ENCODE assay signal across 36 cellular contexts in the genomic region with DNA sequence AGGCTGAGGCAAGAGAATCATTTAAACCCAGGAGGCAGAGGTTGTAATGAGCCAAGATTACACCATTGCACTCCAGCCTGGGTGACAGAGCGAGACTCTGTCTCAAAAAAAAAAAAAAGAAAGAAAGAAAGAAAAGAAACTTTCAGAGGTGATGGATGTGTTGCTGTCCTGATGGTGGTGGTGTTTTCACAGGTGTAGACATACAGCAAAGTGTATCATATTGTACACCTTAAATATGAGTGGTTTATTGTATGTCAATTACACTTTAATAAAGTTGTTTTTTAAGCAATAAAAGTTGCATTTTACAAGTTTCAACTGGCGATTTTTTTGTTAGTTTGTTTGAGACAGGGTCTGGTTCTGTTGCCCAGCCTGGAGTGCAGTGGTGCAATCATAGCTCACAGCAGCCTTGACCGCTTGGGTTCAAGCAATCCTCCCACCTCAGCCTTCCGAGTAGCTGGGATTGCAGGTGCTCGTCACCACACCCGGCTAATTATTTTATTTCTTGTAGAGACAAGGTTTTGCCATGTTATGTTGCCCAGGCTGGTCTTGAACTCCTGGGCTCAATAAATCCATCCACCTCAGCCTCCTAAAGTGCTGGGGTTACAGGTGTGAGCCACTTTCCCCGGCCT.
"Had no signal": no experiment of that assay in that cellular context is flagged by ENCODE, and none has a peak within 500 bp of the region (broad histone marks: within the 10 kb centered on the region; RNA-seq: fewer than 3 reads in every experiment).

No MANE protein-coding gene starts in this region.

- H3K36me3 Mint-ChIP-seq: activated CD4-positive, alpha-beta memory T cell treated with anti-CD3 and anti-CD28 coated beads for 36 hours; activated naive CD4-positive, alpha-beta T cell treated with anti-CD3 and anti-CD28 coated beads, Interleukin-2, amount 50 U/mL, for 72 hours; activated naive CD8-positive, alpha-beta T cell treated with anti-CD3 and anti-CD28 coated beads, Interleukin-2, amount 10 ng/mL, durations not matched to agents 7 days and 5 days; brain had no signal

- H3K27ac Mint-ChIP-seq: activated B cell treated with CpG ODN at 0.5 μM for 24 hours; activated CD4-positive, alpha-beta memory T cell treated with anti-CD3 and anti-CD28 coated beads for 36 hours; activated CD4-positive, alpha-beta T cell treated with anti-CD3 and anti-CD28 coated beads, Interleukin-2, amount 10 ng/mL, durations not matched to agents 24 days and 14 days; activated CD8-positive, alpha-beta T cell treated with anti-CD3 and anti-CD28 coated beads for 36 hours; activated naive CD4-positive, alpha-beta T cell treated with anti-CD3 and anti-CD28 coated beads for 36 hours; activated naive CD4-positive, alpha-beta T cell treated with anti-CD3 and anti-CD28 coated beads, Interleukin-2, amount 50 U/mL, for 72 hours; activated naive CD8-positive, alpha-beta T cell treated with anti-CD3 and anti-CD28 coated beads, Interleukin-2, amount 10 ng/mL, durations not matched to agents 7 days and 5 days; activated naive CD8-positive, alpha-beta T cell treated with anti-CD3 and anti-CD28 coated beads, Interleukin-2, amount 50 U/mL, for 24 hours; activated T-cell treated with anti-CD3 and anti-CD28 coated beads, Interleukin-2, amount 50 U/mL, for 72 hours; activated T-helper 1 cell treated with anti-CD3 and anti-CD28 coated beads, Interleukin-12 subunit alpha, Interleukin-12 subunit beta, Interleukin-2, Interleukin-4 antibody, amounts not matched to agents 30 ng/mL and 10 ng/mL and 1 ng/mL, durations not matched to agents 14 hours and 24 hours and 36 hours; activated T-helper 17 cell treated with anti-CD3 and anti-CD28 coated beads, Interleukin-2, amount 50 U/mL, for 72 hours; brain; T-helper 1 cell treated with Interleukin-12 subunit alpha and Interleukin-12 subunit beta and Interleukin-4 antibody, amounts not matched to agents 30 μg/mL and 1 μg/mL, for 36 hours; T-helper 2 cell treated with Interferon-gamma antibody and Interleukin-4, amounts not matched to agents 5 μg/mL and 100 μg/mL, for 36 hours had no signal

- DNase-seq: activated B cell treated with CpG ODN at 0.5 μM for 24 hours; activated CD4-positive, alpha-beta memory T cell treated with anti-CD3 and anti-CD28 coated beads for 36 hours; activated CD4-positive, alpha-beta T cell treated with anti-CD3 and anti-CD28 coated beads for 4 hours; activated CD4-positive, alpha-beta T cell treated with anti-CD3 and anti-CD28 coated beads, Interleukin-2, amount 10 ng/mL, durations not matched to agents 24 days and 14 days; activated CD4-positive, alpha-beta T cell treated with anti-CD3 and anti-CD28 coated beads, Interleukin-2, amount 50 U/mL, for 1 hour; activated CD4-positive, alpha-beta T cell treated with anti-CD3 and anti-CD28 coated beads, Interleukin-2, amount 50 U/mL, for 4 hours; activated CD4-positive, CD25-positive, alpha-beta regulatory T cell treated with anti-CD3 and anti-CD28 coated beads, Interleukin-2, amount 50 U/mL, for 72 hours; activated CD8-positive, alpha-beta memory T cell treated with anti-CD3 and anti-CD28 coated beads, Interleukin-2, amount 50 U/mL, for 4 hours; activated CD8-positive, alpha-beta T cell treated with anti-CD3 and anti-CD28 coated beads for 36 hours; activated effector memory CD4-positive, alpha-beta T cell treated with anti-CD3 and anti-CD28 coated beads, Interleukin-2, amount 50 U/mL, for 16 hours; activated gamma-delta T cell treated with Interleukin-2 at 50 U/mL for 16 hours; activated naive CD4-positive, alpha-beta T cell; activated naive CD4-positive, alpha-beta T cell treated with anti-CD3 and anti-CD28 coated beads for 36 hours; activated naive CD4-positive, alpha-beta T cell treated with anti-CD3 and anti-CD28 coated beads, Interleukin-2, amount 50 U/mL, for 16 hours; activated naive CD8-positive, alpha-beta T cell treated with anti-CD3 and anti-CD28 coated beads, Interleukin-2, amount 10 ng/mL, durations not matched to agents 7 days and 5 days; activated naive CD8-positive, alpha-beta T cell treated with anti-CD3 and anti-CD28 coated beads, Interleukin-2, amount 50 U/mL, for 24 hours; activated T-cell treated with anti-CD3 and anti-CD28 coated beads for 4 hours; activated T-cell treated with anti-CD3 and anti-CD28 coated beads, Interleukin-2, amount 50 U/mL, for 1 hour; activated T-cell treated with anti-CD3 and anti-CD28 coated beads, Interleukin-2, amount 50 U/mL, for 4 hours; activated T-cell treated with anti-CD3 and anti-CD28 coated beads, Interleukin-2, amount 50 U/mL, for 72 hours; amygdala; anterior cingulate cortex; caudate nucleus; T-helper 1 cell; T-helper 2 cell; T-helper 9 cell had no signal

- H3K9me3 Mint-ChIP-seq: activated B cell treated with CpG ODN at 0.5 μM for 24 hours; activated CD4-positive, alpha-beta memory T cell treated with anti-CD3 and anti-CD28 coated beads for 36 hours; activated CD4-positive, alpha-beta T cell treated with anti-CD3 and anti-CD28 coated beads, Interleukin-2, amount 10 ng/mL, durations not matched to agents 24 days and 14 days; activated CD8-positive, alpha-beta T cell treated with anti-CD3 and anti-CD28 coated beads for 36 hours; activated naive CD4-positive, alpha-beta T cell treated with anti-CD3 and anti-CD28 coated beads for 36 hours; activated naive CD4-positive, alpha-beta T cell treated with anti-CD3 and anti-CD28 coated beads, Interleukin-2, amount 50 U/mL, for 72 hours; activated naive CD8-positive, alpha-beta T cell treated with anti-CD3 and anti-CD28 coated beads, Interleukin-2, amount 10 ng/mL, durations not matched to agents 7 days and 5 days; activated naive CD8-positive, alpha-beta T cell treated with anti-CD3 and anti-CD28 coated beads, Interleukin-2, amount 50 U/mL, for 24 hours; activated T-cell treated with anti-CD3 and anti-CD28 coated beads, Interleukin-2, amount 50 U/mL, for 4 hours; activated T-cell treated with anti-CD3 and anti-CD28 coated beads, Interleukin-2, amount 50 U/mL, for 72 hours; activated T-helper 1 cell treated with anti-CD3 and anti-CD28 coated beads, Interleukin-12 subunit alpha, Interleukin-12 subunit beta, Interleukin-2, Interleukin-4 antibody, amounts not matched to agents 30 ng/mL and 10 ng/mL and 1 ng/mL, durations not matched to agents 14 hours and 24 hours and 36 hours; activated T-helper 17 cell treated with anti-CD3 and anti-CD28 coated beads, Interleukin-2, amount 50 U/mL, for 72 hours; brain; central memory CD8-positive, alpha-beta T cell; T-helper 1 cell treated with Interleukin-12 subunit alpha and Interleukin-12 subunit beta and Interleukin-4 antibody, amounts not matched to agents 30 μg/mL and 1 μg/mL, for 36 hours; T-helper 2 cell treated with Interferon-gamma antibody and Interleukin-4, amounts not matched to agents 5 μg/mL and 100 μg/mL, for 36 hours had no signal

- H3K27me3 Mint-ChIP-seq: activated B cell treated with CpG ODN at 0.5 μM for 24 hours; activated CD4-positive, alpha-beta memory T cell treated with anti-CD3 and anti-CD28 coated beads for 36 hours; activated CD4-positive, alpha-beta T cell treated with anti-CD3 and anti-CD28 coated beads, Interleukin-2, amount 10 ng/mL, durations not matched to agents 24 days and 14 days; activated CD8-positive, alpha-beta T cell treated with anti-CD3 and anti-CD28 coated beads for 36 hours; activated naive CD8-positive, alpha-beta T cell treated with anti-CD3 and anti-CD28 coated beads, Interleukin-2, amount 50 U/mL, for 24 hours; activated T-helper 17 cell treated with anti-CD3 and anti-CD28 coated beads, Interleukin-2, amount 50 U/mL, for 72 hours had no signal

- ATAC-seq: activated CD8-positive, alpha-beta T cell treated with anti-CD3 and anti-CD28 coated beads for 36 hours; activated naive CD4-positive, alpha-beta T cell treated with anti-CD3 and anti-CD28 coated beads, Interleukin-2, amount 50 U/mL, for 72 hours; activated naive CD8-positive, alpha-beta T cell treated with anti-CD3 and anti-CD28 coated beads, Interleukin-2, amount 50 U/mL, for 24 hours; activated T-cell treated with anti-CD3 and anti-CD28 coated beads, Interleukin-2, amount 50 U/mL, for 4 hours; activated T-cell treated with anti-CD3 and anti-CD28 coated beads, Interleukin-2, amount 50 U/mL, for 72 hours; activated T-helper 17 cell treated with anti-CD3 and anti-CD28 coated beads, Interleukin-2, amount 50 U/mL, for 72 hours had no signal

- H3K4me3 ChIP-seq: ascending aorta, cardiac muscle cell had no signal

- H3K27ac ChIP-seq: ascending aorta, cardiac muscle cell, VCaP had no signal

- H3K36me3 ChIP-seq: ascending aorta, cardiac muscle cell had no signal

- H3K4me1 ChIP-seq: ascending aorta had no signal

- H3K4me3 Mint-ChIP-seq: activated B cell treated with CpG ODN at 0.5 μM for 24 hours; activated CD4-positive, alpha-beta memory T cell treated with anti-CD3 and anti-CD28 coated beads for 36 hours; activated CD4-positive, alpha-beta T cell treated with anti-CD3 and anti-CD28 coated beads, Interleukin-2, amount 10 ng/mL, durations not matched to agents 24 days and 14 days; activated CD8-positive, alpha-beta T cell treated with anti-CD3 and anti-CD28 coated beads for 36 hours; activated naive CD4-positive, alpha-beta T cell treated with anti-CD3 and anti-CD28 coated beads for 36 hours; activated naive CD8-positive, alpha-beta T cell treated with anti-CD3 and anti-CD28 coated beads, Interleukin-2, amount 10 ng/mL, durations not matched to agents 7 days and 5 days; activated naive CD8-positive, alpha-beta T cell treated with anti-CD3 and anti-CD28 coated beads, Interleukin-2, amount 50 U/mL, for 24 hours; activated T-cell treated with anti-CD3 and anti-CD28 coated beads, Interleukin-2, amount 50 U/mL, for 4 hours; activated T-cell treated with anti-CD3 and anti-CD28 coated beads, Interleukin-2, amount 50 U/mL, for 72 hours; activated T-helper 1 cell treated with anti-CD3 and anti-CD28 coated beads, Interleukin-12 subunit alpha, Interleukin-12 subunit beta, Interleukin-2, Interleukin-4 antibody, amounts not matched to agents 30 ng/mL and 10 ng/mL and 1 ng/mL, durations not matched to agents 14 hours and 24 hours and 36 hours; activated T-helper 17 cell treated with anti-CD3 and anti-CD28 coated beads, Interleukin-2, amount 50 U/mL, for 72 hours; brain; central memory CD8-positive, alpha-beta T cell; T-helper 1 cell treated with Interleukin-12 subunit alpha and Interleukin-12 subunit beta and Interleukin-4 antibody, amounts not matched to agents 30 μg/mL and 1 μg/mL, for 36 hours; T-helper 2 cell treated with Interferon-gamma antibody and Interleukin-4, amounts not matched to agents 5 μg/mL and 100 μg/mL, for 36 hours had no signal

- H3K27me3 ChIP-seq: ascending aorta, cardiac muscle cell had no signal

- H3K4me1 Mint-ChIP-seq: activated B cell treated with CpG ODN at 0.5 μM for 24 hours; activated CD4-positive, alpha-beta T cell treated with anti-CD3 and anti-CD28 coated beads, Interleukin-2, amount 10 ng/mL, durations not matched to agents 24 days and 14 days; activated naive CD8-positive, alpha-beta T cell treated with anti-CD3 and anti-CD28 coated beads, Interleukin-2, amount 10 ng/mL, durations not matched to agents 7 days and 5 days; activated naive CD8-positive, alpha-beta T cell treated with anti-CD3 and anti-CD28 coated beads, Interleukin-2, amount 50 U/mL, for 24 hours; activated T-helper 17 cell treated with anti-CD3 and anti-CD28 coated beads, Interleukin-2, amount 50 U/mL, for 72 hours; brain; central memory CD8-positive, alpha-beta T cell had no signal

- H3K9me3 ChIP-seq: ascending aorta had no signal
